15 cellular contexts compared by ENCODE assay signal in the genomic region with DNA sequence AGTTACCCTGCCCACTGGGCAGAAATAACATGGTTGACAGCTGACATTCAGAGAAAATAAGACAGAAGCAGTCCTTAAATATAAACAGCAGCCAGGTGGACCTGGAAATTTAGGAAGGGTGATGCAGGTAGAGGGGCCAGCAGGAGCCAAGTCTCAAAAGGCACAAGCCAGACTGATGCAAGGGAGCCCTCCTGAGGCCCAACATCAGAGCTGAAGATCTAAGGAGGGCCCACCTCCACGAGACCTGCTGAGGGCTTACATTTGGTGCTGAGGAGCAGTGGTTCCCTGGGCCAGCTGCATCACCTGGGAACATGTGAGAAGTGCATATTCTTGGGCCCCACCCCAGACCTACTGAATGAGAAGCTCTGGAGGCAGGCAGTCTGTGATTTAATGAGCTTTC.
DNase-seq lines count a peak whose midpoint lies in the region; ATAC-seq, FAIRE-seq and TF ChIP-seq lines count a peak whose summit lies in the region.
"Had no signal": no experiment of that assay in that cellular context is flagged by ENCODE, and none has a peak within 500 bp of the region (broad histone marks: within the 10 kb centered on the region; RNA-seq: fewer than 3 reads in every experiment).

No MANE protein-coding gene starts in this region.

- no peak for ATAC-seq in Right ventricle myocardium superior (ENCODE audit: poor library complexity)
- ATAC-seq in HG02763 (IDR thresholded peaks at IDR 0.05; ENCODE audit: unreplicated experiment), result no peak
- ATAC-seq: GM12878 had no signal

- FAIRE-seq in bronchial epithelial cell (lab: Jason Lieb, UNC), result peak; percentile 62
- FAIRE-seq: A204.1, GM12878, GM18507 had no signal

- H3K9me3 ChIP-seq in right atrium auricular region (no peaks in the 10 kb centered on the region), OCI-LY3 (ENCODE audit: insufficient read depth, low read length) (no peaks in the 10 kb centered on the region)

- no peaks in the 10 kb centered on the region for H3K79me2 ChIP-seq in OCI-LY3 (ENCODE audit: low read length)

- H3K4me3 ChIP-seq in right atrium auricular region, result no peak overlapping the region
- no peak overlapping the region for H3K4me3 ChIP-seq in OCI-LY3 (ENCODE audit: low read length)
- H3K4me3 ChIP-seq in bronchial epithelial cell (ENCODE audit: low read depth, low read length), result no peak overlapping the region
- H3K4me3 ChIP-seq: GM12878 had no signal

- H3K4me1 ChIP-seq in right atrium auricular region (peaks cover 0 to 37% of the 10 kb centered on the region in 2 donors), OCI-LY3 (ENCODE audit: low read length) (peaks cover 21% of the 10 kb centered on the region)

- no peaks in the 10 kb centered on the region for H3K36me3 ChIP-seq in right atrium auricular region
- no peaks in the 10 kb centered on the region for H3K36me3 ChIP-seq in OCI-LY3 (replicated peaks; ENCODE audit: low read depth, low read length)
- H3K36me3 ChIP-seq in bronchial epithelial cell (ENCODE audit: control insufficient read depth, insufficient read depth, low read length), result no peaks in the 10 kb centered on the region

- intact Hi-C loops in Right ventricle myocardium superior (cut with DNase I), result no loop called here

- no peaks in the 10 kb centered on the region for H3K27me3 Mint-ChIP-seq in osteocyte (ENCODE audit: unreplicated experiment)

- H3K27me3 ChIP-seq in right atrium auricular region (no peaks in the 10 kb centered on the region), OCI-LY3 (ENCODE audit: low read depth, low read length) (no peaks in the 10 kb centered on the region), bronchial epithelial cell (ENCODE audit: control insufficient read depth, insufficient read depth, low read length) (peaks cover 2% of the 10 kb centered on the region)

- H3K27ac Mint-ChIP-seq in osteocyte (ENCODE audit: unreplicated experiment), result no peak overlapping the region
- H3K27ac Mint-ChIP-seq: B cell; CD4-positive, alpha-beta T cell had no signal

- H3K9ac ChIP-seq in OCI-LY3 (ENCODE audit: low read length), result no peak overlapping the region

- H3K27ac ChIP-seq in right atrium auricular region, result peak overlapping the region; percentile 59 to 66
- H3K27ac ChIP-seq in OCI-LY3 (ENCODE audit: low read length), result no peak overlapping the region

- peaks cover 15% of the 10 kb centered on the region for H3K36me3 Mint-ChIP-seq in osteocyte (ENCODE audit: unreplicated experiment)

- no peak overlapping the region for H2AFZ ChIP-seq in OCI-LY3 (ENCODE audit: low read depth, low read length)

- DNase-seq in right atrium auricular region (ENCODE audit: low spot score) (no peak), Right ventricle myocardium superior (no peak), bronchial epithelial cell (ENCODE audit: low read depth) (no peak), osteocyte (ENCODE audit: extremely low spot score, unreplicated experiment) (peak; percentile 54), cerebellum (ENCODE audit: low spot score) (no peak)
- DNase-seq: Calu3; CD4-positive, alpha-beta T cell; DMS 273 treated with DMSO at 0.1 percent for 48 hours; GOT3 had no signal

- H3K4me3 Mint-ChIP-seq in osteocyte (ENCODE audit: unreplicated experiment), result no peak overlapping the region
- H3K4me3 Mint-ChIP-seq: B cell; CD4-positive, alpha-beta T cell had no signal

- no peak overlapping the region for H3K4me2 ChIP-seq in OCI-LY3 (ENCODE audit: low read length)

- TF ChIP-seq CTCF in right atrium auricular region (IDR thresholded peaks at IDR 0.05), result no peak
- peak; percentile 22; the same call in 1 of the 2 replicates for TF ChIP-seq CTCF in OCI-LY3 (IDR thresholded peaks at IDR 0.05; ENCODE audit: low read depth, low read length)
- no peak for TF ChIP-seq CTCF in bronchial epithelial cell (IDR thresholded peaks at IDR 0.05; ENCODE audit: insufficient read depth, low read length, severe bottlenecking)
- TF ChIP-seq CTCF in osteocyte (IDR thresholded peaks at IDR 0.05), result no peak

- no peaks in the 10 kb centered on the region for H4K20me1 ChIP-seq in OCI-LY3 (ENCODE audit: insufficient read depth, low read length)

- peaks cover 14% of the 10 kb centered on the region for H3K4me1 Mint-ChIP-seq in osteocyte (ENCODE audit: unreplicated experiment)
- H3K4me1 Mint-ChIP-seq: B cell had no signal

- H3K9me3 Mint-ChIP-seq in osteocyte (ENCODE audit: unreplicated experiment), result no peaks in the 10 kb centered on the region
- H3K9me3 Mint-ChIP-seq: CD4-positive, alpha-beta T cell had no signal
